ENCODE assay signal across 8 cellular contexts in the genomic region with DNA sequence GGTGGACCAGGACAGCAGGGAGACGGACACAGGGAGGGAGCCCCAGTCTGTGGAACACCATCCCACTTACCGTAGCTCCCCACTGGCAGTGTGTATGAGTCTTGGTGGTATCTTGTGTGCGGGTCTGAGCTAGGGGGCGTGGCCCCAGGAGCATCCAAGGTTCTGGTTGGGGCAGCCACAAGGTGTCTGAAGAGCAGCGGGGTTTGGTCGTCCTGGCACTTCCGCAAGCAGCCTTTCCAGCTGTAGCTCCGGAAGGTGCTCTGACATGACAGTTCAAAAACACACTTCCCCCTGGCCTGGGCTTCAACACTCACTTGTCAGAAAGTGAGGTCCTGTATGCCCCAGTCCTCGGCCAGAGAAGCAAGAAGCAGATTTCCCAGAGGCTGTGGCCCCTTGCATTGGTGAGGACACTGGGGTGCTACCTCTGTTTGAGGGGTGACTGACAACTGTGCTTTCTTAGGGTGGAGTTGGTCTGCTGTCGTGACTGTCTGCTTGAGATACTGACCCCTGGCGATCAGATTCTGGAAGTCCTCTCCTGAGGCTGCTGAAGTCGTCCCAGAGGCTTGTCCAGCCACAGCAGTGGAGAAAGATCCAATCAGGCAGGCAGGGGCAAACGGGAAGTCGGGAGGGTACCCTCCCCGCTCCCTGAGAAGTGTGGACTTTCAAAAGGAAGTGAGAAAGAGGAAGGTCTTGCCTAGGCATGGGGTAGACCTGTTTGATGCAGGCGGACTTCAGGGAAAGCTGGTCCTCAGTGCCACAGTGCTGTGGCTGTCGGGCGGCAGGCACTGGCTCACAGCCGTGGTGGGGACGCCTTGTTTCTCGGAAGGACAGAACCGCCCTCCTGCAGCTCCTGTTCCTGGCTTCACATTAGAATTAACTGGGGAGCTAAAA. TPM values are rescaled to one million over a fixed set of nuclear protein-coding genes. Genes with fewer than 3 reads are reported as not detected.
DNase-seq lines count a peak whose midpoint lies in the region; ATAC-seq, FAIRE-seq and TF ChIP-seq lines count a peak whose summit lies in the region.

No MANE protein-coding gene starts in this region.

- no peak for FAIRE-seq in D721Med (lab: Jason Lieb, UNC)

- H3K4me3 ChIP-seq in liver (ENCODE audit: low read depth in 1 of 3, low read length in 3 of 3) (no peak overlapping the region), stomach (no peak overlapping the region), MG63 (no peak overlapping the region)

- no peak for TF ChIP-seq POLR2A in stomach (IDR thresholded peaks at IDR 0.05)

- peak overlapping the region; percentile 75 for H3K4me3 Mint-ChIP-seq in T-helper 2 cell treated with Interferon-gamma antibody and Interleukin-4, amounts not matched to agents 5 μg/mL and 100 μg/mL, for 36 hours

- peaks cover 26% of the 10 kb centered on the region for H3K36me3 Mint-ChIP-seq in T-helper 2 cell treated with Interferon-gamma antibody and Interleukin-4, amounts not matched to agents 5 μg/mL and 100 μg/mL, for 36 hours (ENCODE audit: low read depth)

- H3K27me3 ChIP-seq in liver (ENCODE audit: control insufficient read depth in 4 of 4, insufficient read depth in 4 of 4, low read length in 3 of 4): no peaks in the 10 kb centered on the region
- no peaks in the 10 kb centered on the region for H3K27me3 ChIP-seq in stomach
- H3K27me3 ChIP-seq in MG63: no peaks in the 10 kb centered on the region

- no peak for DNase-seq in D721Med (ENCODE audit: insufficient read length, low spot score)
- peak; percentile 45 for DNase-seq in T-helper 2 cell treated with Interferon-gamma antibody and Interleukin-4, amounts not matched to agents 5 μg/mL and 100 μg/mL, for 36 hours (ENCODE audit: low spot score)
- DNase-seq in dedifferentiated amniotic fluid mesenchymal stem cell (ENCODE audit: extremely low spot score): peak; percentile 51
- DNase-seq in stomach: peak; percentile 54
- DNase-seq in MG63: no peak

- H3K9ac ChIP-seq in liver (ENCODE audit: low read depth in 1 of 2, low read length in 2 of 2): no peak overlapping the region

- H3K4me1 ChIP-seq in liver (ENCODE audit: control insufficient read depth in 4 of 4, insufficient read depth in 4 of 4, low read length in 3 of 4): peaks cover 0 to 2% (median 0%) of the 10 kb centered on the region in 4 donors
- peaks cover 9 to 50% (median 18%) of the 10 kb centered on the region in 4 donors for H3K4me1 ChIP-seq in stomach

- no peak for TF ChIP-seq EP300 in stomach (IDR thresholded peaks at IDR 0.05)

- TF ChIP-seq CTCF in D721Med (IDR thresholded peaks at IDR 0.05; ENCODE audit: insufficient read depth, missing control alignments) (peak; percentile 30), liver (IDR thresholded peaks at IDR 0.05; ENCODE audit: low read depth, low read length, missing input control) (peak; percentile 53), stomach (IDR thresholded peaks at IDR 0.05) (peak in 4 of 7 experiments; percentile 23 to 50 (median 28))

- H3K27ac Mint-ChIP-seq in T-helper 2 cell treated with Interferon-gamma antibody and Interleukin-4, amounts not matched to agents 5 μg/mL and 100 μg/mL, for 36 hours: peak overlapping the region; percentile 82

- H3K27ac ChIP-seq in liver (ENCODE audit: low read depth in 1 of 2, low read length in 2 of 2) (peak overlapping the region; percentile 42), stomach (peak overlapping the region in 4 of 5 donors; percentile 30 to 79 (median 63))

- no peaks in the 10 kb centered on the region for H3K27me3 Mint-ChIP-seq in T-helper 2 cell treated with Interferon-gamma antibody and Interleukin-4, amounts not matched to agents 5 μg/mL and 100 μg/mL, for 36 hours (ENCODE audit: low read depth)

- ATAC-seq in GM19372 (IDR thresholded peaks at IDR 0.05; ENCODE audit: low read depth, unreplicated experiment) (peak; percentile 89), HG03378 (IDR thresholded peaks at IDR 0.05; ENCODE audit: unreplicated experiment) (peak; percentile 72)

- H3K4me1 Mint-ChIP-seq in T-helper 2 cell treated with Interferon-gamma antibody and Interleukin-4, amounts not matched to agents 5 μg/mL and 100 μg/mL, for 36 hours (ENCODE audit: low read depth): peaks cover 44% of the 10 kb centered on the region

- H3K9me3 ChIP-seq in liver (ENCODE audit: control insufficient read depth in 4 of 4, low read length in 3 of 4) (no peaks in the 10 kb centered on the region), stomach (no peaks in the 10 kb centered on the region), MG63 (no peaks in the 10 kb centered on the region)

- TF ChIP-seq RAD21 in liver (IDR thresholded peaks at IDR 0.05): peak; percentile 65 to 78

- no peaks in the 10 kb centered on the region for H3K9me3 Mint-ChIP-seq in T-helper 2 cell treated with Interferon-gamma antibody and Interleukin-4, amounts not matched to agents 5 μg/mL and 100 μg/mL, for 36 hours

- H3K36me3 ChIP-seq in liver (ENCODE audit: control insufficient read depth in 4 of 4, insufficient read depth in 3 of 4, low read depth in 1 of 4, low read length in 3 of 4) (no peaks in the 10 kb centered on the region), stomach (peaks cover 0 to 5% (median 2%) of the 10 kb centered on the region in 4 donors), MG63 (peaks cover 10% of the 10 kb centered on the region; the same call in 1 of the 2 replicates)

- WGBS in liver: 40% methylated on average over 22 of the region's 22 CpGs
- WGBS in stomach, 5 donors: 43 to 50% (median 46%) methylated on average over 21 to 22 of the region's 22 CpGs

- intact Hi-C loops in stomach (cut with DNase I; ENCODE audit: low total_unique reads): no loop called here

TF ChIP-seq in liver, 16 proteins besides CTCF, POLR2A, EP300 and RAD21:
- TF ChIP-seq, protein P1, sequence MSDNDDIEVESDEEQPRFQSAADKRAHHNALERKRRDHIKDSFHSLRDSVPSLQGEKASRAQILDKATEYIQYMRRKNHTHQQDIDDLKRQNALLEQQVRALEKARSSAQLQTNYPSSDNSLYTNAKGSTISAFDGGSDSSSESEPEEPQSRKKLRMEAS (IDR thresholded peaks at IDR 0.05): no peak
- TF ChIP-seq FOXA2 (IDR thresholded peaks at IDR 0.05) (no peak), GABPA (IDR thresholded peaks at IDR 0.05 in 1 of 2, conservative IDR thresholded peaks at IDR 0.05 in 1 of 2) (no peak), HNF4A (conservative IDR thresholded peaks at IDR 0.05) (no peak), NR2F2 (IDR thresholded peaks at IDR 0.05) (no peak), EGR1 (IDR thresholded peaks at IDR 0.05; ENCODE audit: low read depth in 2 of 2) (no peak), RXRA (IDR thresholded peaks at IDR 0.05) (no peak), JUND (IDR thresholded peaks at IDR 0.05) (no peak), TAF1 (conservative IDR thresholded peaks at IDR 0.05) (no peak), HNF4G (IDR thresholded peaks at IDR 0.05) (no peak), SP1 (IDR thresholded peaks at IDR 0.05) (no peak), YY1 (IDR thresholded peaks at IDR 0.05) (no peak), FOXA1 (IDR thresholded peaks at IDR 0.05) (no peak)
- TF ChIP-seq, protein P2, sequence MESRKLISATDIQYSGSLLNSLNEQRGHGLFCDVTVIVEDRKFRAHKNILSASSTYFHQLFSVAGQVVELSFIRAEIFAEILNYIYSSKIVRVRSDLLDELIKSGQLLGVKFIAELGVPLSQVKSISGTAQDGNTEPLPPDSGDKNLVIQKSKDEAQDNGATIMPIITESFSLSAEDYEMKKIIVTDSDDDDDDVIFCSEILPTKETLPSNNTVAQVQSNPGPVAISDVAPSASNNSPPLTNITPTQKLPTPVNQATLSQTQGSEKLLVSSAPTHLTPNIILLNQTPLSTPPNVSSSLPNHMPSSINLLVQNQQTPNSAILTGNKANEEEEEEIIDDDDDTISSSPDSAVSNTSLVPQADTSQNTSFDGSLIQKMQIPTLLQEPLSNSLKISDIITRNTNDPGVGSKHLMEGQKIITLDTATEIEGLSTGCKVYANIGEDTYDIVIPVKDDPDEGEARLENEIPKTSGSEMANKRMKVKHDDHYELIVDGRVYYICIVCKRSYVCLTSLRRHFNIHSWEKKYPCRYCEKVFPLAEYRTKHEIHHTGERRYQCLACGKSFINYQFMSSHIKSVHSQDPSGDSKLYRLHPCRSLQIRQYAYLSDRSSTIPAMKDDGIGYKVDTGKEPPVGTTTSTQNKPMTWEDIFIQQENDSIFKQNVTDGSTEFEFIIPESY (IDR thresholded peaks at IDR 0.05): no peak
- TF ChIP-seq, protein P3, sequence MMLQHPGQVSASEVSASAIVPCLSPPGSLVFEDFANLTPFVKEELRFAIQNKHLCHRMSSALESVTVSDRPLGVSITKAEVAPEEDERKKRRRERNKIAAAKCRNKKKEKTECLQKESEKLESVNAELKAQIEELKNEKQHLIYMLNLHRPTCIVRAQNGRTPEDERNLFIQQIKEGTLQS (IDR thresholded peaks at IDR 0.05): no peak
- TF ChIP-seq, protein P4, sequence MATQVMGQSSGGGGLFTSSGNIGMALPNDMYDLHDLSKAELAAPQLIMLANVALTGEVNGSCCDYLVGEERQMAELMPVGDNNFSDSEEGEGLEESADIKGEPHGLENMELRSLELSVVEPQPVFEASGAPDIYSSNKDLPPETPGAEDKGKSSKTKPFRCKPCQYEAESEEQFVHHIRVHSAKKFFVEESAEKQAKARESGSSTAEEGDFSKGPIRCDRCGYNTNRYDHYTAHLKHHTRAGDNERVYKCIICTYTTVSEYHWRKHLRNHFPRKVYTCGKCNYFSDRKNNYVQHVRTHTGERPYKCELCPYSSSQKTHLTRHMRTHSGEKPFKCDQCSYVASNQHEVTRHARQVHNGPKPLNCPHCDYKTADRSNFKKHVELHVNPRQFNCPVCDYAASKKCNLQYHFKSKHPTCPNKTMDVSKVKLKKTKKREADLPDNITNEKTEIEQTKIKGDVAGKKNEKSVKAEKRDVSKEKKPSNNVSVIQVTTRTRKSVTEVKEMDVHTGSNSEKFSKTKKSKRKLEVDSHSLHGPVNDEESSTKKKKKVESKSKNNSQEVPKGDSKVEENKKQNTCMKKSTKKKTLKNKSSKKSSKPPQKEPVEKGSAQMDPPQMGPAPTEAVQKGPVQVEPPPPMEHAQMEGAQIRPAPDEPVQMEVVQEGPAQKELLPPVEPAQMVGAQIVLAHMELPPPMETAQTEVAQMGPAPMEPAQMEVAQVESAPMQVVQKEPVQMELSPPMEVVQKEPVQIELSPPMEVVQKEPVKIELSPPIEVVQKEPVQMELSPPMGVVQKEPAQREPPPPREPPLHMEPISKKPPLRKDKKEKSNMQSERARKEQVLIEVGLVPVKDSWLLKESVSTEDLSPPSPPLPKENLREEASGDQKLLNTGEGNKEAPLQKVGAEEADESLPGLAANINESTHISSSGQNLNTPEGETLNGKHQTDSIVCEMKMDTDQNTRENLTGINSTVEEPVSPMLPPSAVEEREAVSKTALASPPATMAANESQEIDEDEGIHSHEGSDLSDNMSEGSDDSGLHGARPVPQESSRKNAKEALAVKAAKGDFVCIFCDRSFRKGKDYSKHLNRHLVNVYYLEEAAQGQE (IDR thresholded peaks at IDR 0.05): no peak

RNA-seq across cellular contexts. Expression of a gene that starts 51.4 kb away (rescaled TPM):
- total RNA-seq in liver (1 to 10 TPM; 5.4 to 9.1 TPM), stomach (100 to 1,000 TPM in 1 of 5 donors, 10 to 100 TPM in 4; 18.0 to 199 (median 41.5) TPM)
- polyA plus RNA-seq in liver (1 to 10 TPM; 1.6 to 6.1 TPM), stomach (10 to 100 TPM; 17.7 to 48.3 (median 26.6) TPM)
- total RNA-seq in MG63 (2014; rRNA removed; shearing (Covaris generic); ENCODE audit: low replicate concordance): 3.4 and 7.8 TPM in 2 replicates

Comparison
In these comparisons a context has a peak if more than half of its experiments do, and no peak if none do; other contexts are left out.
1. DNase-seq: peak in T-helper 2 cell treated with Interferon-gamma antibody and Interleukin-4, amounts not matched to agents 5 μg/mL and 100 μg/mL, for 36 hours (single experiment), dedifferentiated amniotic fluid mesenchymal stem cell (single experiment) and stomach (single experiment); none in D721Med (single experiment) and MG63 (single experiment).
2. Peak in every context shown above with its lines, with median percentiles within 50 percentile points of each other: CTCF ChIP-seq.